11 cellular contexts compared by ENCODE assay signal in the genomic region with DNA sequence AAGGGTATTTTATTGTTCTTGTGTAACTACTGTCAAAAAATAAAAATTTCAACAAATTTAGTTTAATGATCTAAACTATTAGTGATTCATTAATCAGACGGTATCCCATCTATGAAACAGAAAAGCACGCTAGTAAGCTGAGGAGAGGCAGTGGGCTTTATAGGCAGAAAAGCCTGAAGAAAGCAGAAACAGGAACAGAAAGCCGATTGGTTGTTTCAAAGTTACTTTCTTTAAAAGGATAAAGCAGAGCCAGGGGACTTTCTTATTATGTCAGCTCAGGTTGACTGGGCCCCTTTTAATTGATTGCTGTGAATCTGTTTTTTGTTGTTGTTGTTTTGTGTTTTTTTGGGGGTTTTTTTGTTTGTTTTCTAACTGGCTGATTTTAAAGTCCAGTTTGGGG.
DNase-seq lines count a peak whose midpoint lies in the region; ATAC-seq and TF ChIP-seq lines count a peak whose summit lies in the region.
"Had no signal": no experiment of that assay in that cellular context is flagged by ENCODE, and none has a peak within 500 bp of the region (broad histone marks: within the 10 kb centered on the region; RNA-seq: fewer than 3 reads in every experiment).

No MANE protein-coding gene starts in this region.

- H3K4me1 Mint-ChIP-seq in activated B cell treated with CpG ODN at 0.5 μM for 24 hours: peaks cover 24% of the 10 kb centered on the region
- H3K4me1 Mint-ChIP-seq in activated CD4-positive, alpha-beta T cell treated with anti-CD3 and anti-CD28 coated beads, Interleukin-2, amount 10 ng/mL, durations not matched to agents 24 days and 14 days: peaks cover 6% of the 10 kb centered on the region
- no peaks in the 10 kb centered on the region for H3K4me1 Mint-ChIP-seq in natural killer cell treated with Interleukin-12 subunit alpha and Interleukin-12 subunit beta and Interleukin-15 and Interleukin-18, amount 100 ng/mL, for 72 hours (ENCODE audit: low read depth in 2 of 2)

- POLR2A ChIA-PET in activated B cell treated with CpG ODN at 0.5 μM for 24 hours (lab: Charles Lee): interaction anchor here (0.6 kb wide), 1 partner anchor 350 kb away, joined by 4 read pairs; no protein-coding TSS in a partner anchor

- in situ Hi-C loops in GM13976 (cut with MboI; ENCODE audit: low sequenced_read_pairs, unreplicated experiment): no loop called here

- H3K4me3 Mint-ChIP-seq in activated B cell treated with CpG ODN at 0.5 μM for 24 hours: peak overlapping the region; percentile 16
- no peak overlapping the region for H3K4me3 Mint-ChIP-seq in activated CD4-positive, alpha-beta T cell treated with anti-CD3 and anti-CD28 coated beads, Interleukin-2, amount 10 ng/mL, durations not matched to agents 24 days and 14 days
- H3K4me3 Mint-ChIP-seq in natural killer cell treated with Interleukin-12 subunit alpha and Interleukin-12 subunit beta and Interleukin-15 and Interleukin-18, amount 100 ng/mL, for 72 hours: no peak overlapping the region

- H3K27me3 Mint-ChIP-seq in activated B cell treated with CpG ODN at 0.5 μM for 24 hours: peaks cover 5% of the 10 kb centered on the region
- H3K27me3 Mint-ChIP-seq in activated CD4-positive, alpha-beta T cell treated with anti-CD3 and anti-CD28 coated beads, Interleukin-2, amount 10 ng/mL, durations not matched to agents 24 days and 14 days: peaks cover 5% of the 10 kb centered on the region
- H3K27me3 Mint-ChIP-seq in natural killer cell treated with Interleukin-12 subunit alpha and Interleukin-12 subunit beta and Interleukin-15 and Interleukin-18, amount 100 ng/mL, for 72 hours: peaks cover 12 to 13% of the 10 kb centered on the region in 2 donors

- no peak for DNase-seq in activated B cell treated with CpG ODN at 0.5 μM for 24 hours
- no peak for DNase-seq in activated CD4-positive, alpha-beta T cell treated with anti-CD3 and anti-CD28 coated beads, Interleukin-2, amount 10 ng/mL, durations not matched to agents 24 days and 14 days
- DNase-seq in GM13976 (ENCODE audit: low spot score): no peak
- DNase-seq in natural killer cell treated with Interleukin-12 subunit alpha and Interleukin-12 subunit beta and Interleukin-15 and Interleukin-18, amount 100 ng/mL, for 72 hours (ENCODE audit: low spot score): no peak
- DNase-seq: NCI-H2081, pancreas had no signal

- CTCF ChIA-PET in activated B cell treated with CpG ODN at 0.5 μM for 24 hours (lab: Charles Lee): no interaction called here

- no peak overlapping the region for H3K4me3 ChIP-seq in skin epidermis
- H3K4me3 ChIP-seq: pancreas had no signal

- peak overlapping the region; percentile 50 for H3K27ac Mint-ChIP-seq in activated B cell treated with CpG ODN at 0.5 μM for 24 hours
- H3K27ac Mint-ChIP-seq in activated CD4-positive, alpha-beta T cell treated with anti-CD3 and anti-CD28 coated beads, Interleukin-2, amount 10 ng/mL, durations not matched to agents 24 days and 14 days: no peak overlapping the region
- H3K27ac Mint-ChIP-seq in natural killer cell treated with Interleukin-12 subunit alpha and Interleukin-12 subunit beta and Interleukin-15 and Interleukin-18, amount 100 ng/mL, for 72 hours: no peak overlapping the region

- intact Hi-C loops in activated B cell treated with CpG ODN at 0.5 μM for 24 hours (cut with micrococcal nuclease): loop anchor here (5.0 kb wide), 3 partner anchors 149 to 271 kb away; a partner anchor contains a TSS
- intact Hi-C loops in activated CD4-positive, alpha-beta T cell treated with anti-CD3 and anti-CD28 coated beads, Interleukin-2, amount 10 ng/mL, durations not matched to agents 24 days and 14 days (cut with micrococcal nuclease): no loop called here

- TF ChIP-seq CTCF in activated B cell treated with CpG ODN at 0.5 μM for 24 hours (IDR thresholded peaks at IDR 0.05) (no peak), GM13976 (IDR thresholded peaks at IDR 0.05; ENCODE audit: borderline replicate concordance, control extremely low read depth, extremely low read depth, insufficient read depth, missing control alignments) (no peak)

- H3K9me3 Mint-ChIP-seq in activated B cell treated with CpG ODN at 0.5 μM for 24 hours: no peaks in the 10 kb centered on the region
- no peaks in the 10 kb centered on the region for H3K9me3 Mint-ChIP-seq in activated CD4-positive, alpha-beta T cell treated with anti-CD3 and anti-CD28 coated beads, Interleukin-2, amount 10 ng/mL, durations not matched to agents 24 days and 14 days
- no peaks in the 10 kb centered on the region for H3K9me3 Mint-ChIP-seq in natural killer cell treated with Interleukin-12 subunit alpha and Interleukin-12 subunit beta and Interleukin-15 and Interleukin-18, amount 100 ng/mL, for 72 hours

- ATAC-seq in GM19035 (IDR thresholded peaks at IDR 0.05; ENCODE audit: unreplicated experiment) (peak; percentile 28), HG02623 (IDR thresholded peaks at IDR 0.05; ENCODE audit: unreplicated experiment) (peak; percentile 22), activated B cell treated with CpG ODN at 0.5 μM for 24 hours (ENCODE audit: low read depth) (no peak), HG03039 (IDR thresholded peaks at IDR 0.05; ENCODE audit: unreplicated experiment) (no peak)
- no peak for ATAC-seq in natural killer cell treated with Interleukin-12 subunit alpha and Interleukin-12 subunit beta and Interleukin-15 and Interleukin-18, amount 100 ng/mL, for 72 hours
- ATAC-seq: activated CD4-positive, CD25-positive, alpha-beta regulatory T cell treated with anti-CD3 and anti-CD28 coated beads, Interleukin-2, amount 50 U/mL, for 24 hours; pancreas had no signal

- H3K36me3 Mint-ChIP-seq in activated B cell treated with CpG ODN at 0.5 μM for 24 hours (ENCODE audit: low read depth): no peaks in the 10 kb centered on the region
- H3K36me3 Mint-ChIP-seq in activated CD4-positive, alpha-beta T cell treated with anti-CD3 and anti-CD28 coated beads, Interleukin-2, amount 10 ng/mL, durations not matched to agents 24 days and 14 days (ENCODE audit: low read depth): no peaks in the 10 kb centered on the region
- H3K36me3 Mint-ChIP-seq in natural killer cell treated with Interleukin-12 subunit alpha and Interleukin-12 subunit beta and Interleukin-15 and Interleukin-18, amount 100 ng/mL, for 72 hours: no peaks in the 10 kb centered on the region

- peak overlapping the region in 18 of 21 experiments; percentile 7 to 82 (median 60) for H3K27ac ChIP-seq in skin epidermis
- H3K27ac ChIP-seq: pancreas had no signal

Comparison
In these comparisons a context has a peak if more than half of its experiments do, and no peak if none do; other contexts are left out.
1. ATAC-seq: peak in GM19035 (single experiment) and HG02623 (single experiment); none in activated B cell treated with CpG ODN at 0.5 μM for 24 hours (single experiment), HG03039 (single experiment) and natural killer cell treated with Interleukin-12 subunit alpha and Interleukin-12 subunit beta and Interleukin-15 and Interleukin-18, amount 100 ng/mL, for 72 hours (0 of 2).